Comparison of ENCODE assay signal across 9 cellular contexts in the genomic region with DNA sequence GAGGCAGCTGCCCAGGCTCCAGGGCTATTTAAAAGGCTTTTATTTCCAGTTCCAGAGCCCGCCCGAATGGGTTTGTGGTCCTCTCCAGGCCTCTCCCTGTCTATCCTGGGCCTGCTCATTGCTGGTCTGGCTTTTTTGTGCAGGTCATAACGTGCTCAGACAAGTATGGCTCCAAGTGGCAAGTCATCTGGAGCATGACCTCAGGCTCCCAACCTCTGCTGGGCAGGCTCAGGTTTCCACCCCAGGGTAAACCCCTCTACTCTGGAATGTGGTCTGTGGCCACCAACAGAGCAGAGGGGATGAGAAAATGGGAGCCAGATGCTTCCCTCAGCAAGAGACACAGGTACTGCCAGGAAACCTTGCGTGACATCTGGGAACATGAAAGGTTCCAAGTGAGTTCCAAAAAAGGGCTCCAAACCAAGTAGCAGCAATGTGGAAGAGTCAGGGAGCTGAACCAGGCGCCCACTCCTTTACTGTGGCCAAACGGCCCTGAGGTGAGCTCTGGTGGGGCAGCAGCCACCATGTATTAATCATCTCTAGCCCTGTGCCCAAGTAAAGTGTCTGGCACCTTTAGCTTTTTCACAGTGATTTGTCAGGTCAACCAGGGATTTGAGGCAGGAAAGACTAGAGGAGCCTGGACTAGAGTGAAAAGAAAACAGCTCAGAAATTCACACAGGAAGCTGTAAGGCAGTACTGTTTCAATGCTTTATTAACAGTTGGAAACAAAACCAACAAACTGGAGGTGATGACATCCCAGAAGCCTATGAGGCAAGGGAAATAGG. TPM values are rescaled to one million over a fixed set of nuclear protein-coding genes. Genes with fewer than 3 reads are reported as not detected.
DNase-seq lines count a peak whose midpoint lies in the region; ATAC-seq, FAIRE-seq and TF ChIP-seq lines count a peak whose summit lies in the region.
"Had no signal": no experiment of that assay in that cellular context is flagged by ENCODE, and none has a peak within 500 bp of the region (broad histone marks: within the 10 kb centered on the region; RNA-seq: fewer than 3 reads in every experiment).

No MANE protein-coding gene starts in this region.

- H3K27me3 Mint-ChIP-seq in mesothelial cell of epicardium (ENCODE audit: low read depth): no peaks in the 10 kb centered on the region

- DNase-seq in A673 (ENCODE audit: low spot score) (no peak), bronchial epithelial cell (ENCODE audit: low read depth) (peak; percentile 97), mesothelial cell of epicardium (ENCODE audit: low spot score in 2 of 2, unreplicated experiment in 2 of 2) (no peak), NCI-H2107 (lab: John Stamatoyannopoulos, UW) (no peak)
- DNase-seq in effector CD8-positive, alpha-beta T cell (lab: John Stamatoyannopoulos, UW): no peak

- FAIRE-seq in bronchial epithelial cell (lab: Jason Lieb, UNC): peak; percentile 13

- H3K36me3 Mint-ChIP-seq in mesothelial cell of epicardium: peaks cover 12% of the 10 kb centered on the region

- no TSS peak for BruUV-seq in A673 (replicated peaks; lab: Mats Ljungman, UMichigan)

- H3K9me3 Mint-ChIP-seq in mesothelial cell of epicardium: no peaks in the 10 kb centered on the region
- H3K9me3 Mint-ChIP-seq: dendritic cell treated with granulocyte-macrophage colony-stimulating factor and Interleukin-4, amounts not matched to agents 40 ng/mL and 50 ng/mL, for 4 days had no signal

- POLR2A ChIA-PET in A673 (lab: Charles Lee; ENCODE audit: low non-redundant PET): no interaction called here

- no peak for TF ChIP-seq RAD21 in Ishikawa (IDR thresholded peaks at IDR 0.05; ENCODE audit: low read depth)

- peak overlapping the region; percentile 95 for H3K27ac Mint-ChIP-seq in mesothelial cell of epicardium

- H3K36me3 ChIP-seq in A673 (ENCODE audit: insufficient read depth, low read length, poor library complexity, severe bottlenecking) (peaks cover 32% of the 10 kb centered on the region), bronchial epithelial cell (ENCODE audit: control insufficient read depth, insufficient read depth, low read length) (peaks cover 12% of the 10 kb centered on the region)

- TF ChIP-seq EP300 in Ishikawa (IDR thresholded peaks at IDR 0.05; ENCODE audit: borderline replicate concordance): peak; percentile 44; the same call in 1 of the 2 replicates

- H3K27ac ChIP-seq in A673 (ENCODE audit: low read depth, low read length, poor library complexity, severe bottlenecking): peak overlapping the region; percentile 92

- H3K27me3 ChIP-seq in A673 (replicated peaks; ENCODE audit: insufficient read depth, low read depth, low read length, poor library complexity) (no peaks in the 10 kb centered on the region), bronchial epithelial cell (ENCODE audit: control insufficient read depth, insufficient read depth, low read length) (no peaks in the 10 kb centered on the region)

- intact Hi-C loops in A673 (cut with micrococcal nuclease; ENCODE audit: unreplicated experiment): loop anchor here (5.0 kb wide), 1 partner anchor 37 kb away; the partner anchor contains the start of gene PCDHGC3

- TF ChIP-seq CTCF in A673 (conservative IDR thresholded peaks at IDR 0.05; ENCODE audit: low read depth, low read length): no peak
- no peak for TF ChIP-seq CTCF in bronchial epithelial cell (IDR thresholded peaks at IDR 0.05; ENCODE audit: insufficient read depth, low read length, severe bottlenecking)
- TF ChIP-seq CTCF in mesothelial cell of epicardium (IDR thresholded peaks at IDR 0.05; ENCODE audit: unreplicated experiment): no peak

- H3K4me3 Mint-ChIP-seq in mesothelial cell of epicardium: peak overlapping the region; percentile 79

- no peaks in the 10 kb centered on the region for H3K9me3 ChIP-seq in A673 (ENCODE audit: low read depth, low read length, poor library complexity, severe bottlenecking)

- H3K4me1 Mint-ChIP-seq in mesothelial cell of epicardium: peaks cover 43% of the 10 kb centered on the region

- ATAC-seq in GM18858 (IDR thresholded peaks at IDR 0.05; ENCODE audit: unreplicated experiment): peak; percentile 7
- no peak for ATAC-seq in HG03139 (IDR thresholded peaks at IDR 0.05; ENCODE audit: unreplicated experiment)

- peak overlapping the region; percentile 57 for H3K4me3 ChIP-seq in A673 (ENCODE audit: low read depth, low read length, poor library complexity, severe bottlenecking)
- no peak overlapping the region for H3K4me3 ChIP-seq in bronchial epithelial cell (ENCODE audit: low read depth, low read length)

- CTCF ChIA-PET in A673 (lab: Charles Lee): interaction anchor here (0.5 to 2.2 kb wide), 3 partner anchors 10 to 291 kb away, joined by 4 to 11 read pairs (median 6); partner anchors contain the start of gene PCDHB14

- peaks cover 54% of the 10 kb centered on the region for H3K4me1 ChIP-seq in A673 (ENCODE audit: insufficient read depth, low read length, poor library complexity, severe bottlenecking)

TF ChIP-seq in Ishikawa, 13 proteins besides CTCF, POLR2A, EP300 and RAD21:
- TF ChIP-seq CEBPB (IDR thresholded peaks at IDR 0.05) (no peak), MAX (IDR thresholded peaks at IDR 0.05) (no peak), TCF12 (IDR thresholded peaks at IDR 0.05; ENCODE audit: low read depth) (peak; percentile 85), TAF1 (IDR thresholded peaks at IDR 0.05; ENCODE audit: low read depth) (no peak), CREB1 (IDR thresholded peaks at IDR 0.05; ENCODE audit: low read depth) (no peak), NFIC (IDR thresholded peaks at IDR 0.05) (peak; percentile 26; the same call in 1 of the 2 replicates), FOXM1 (IDR thresholded peaks at IDR 0.05; ENCODE audit: borderline replicate concordance, low read depth) (no peak), TEAD4 (IDR thresholded peaks at IDR 0.05) (peak; percentile 76), EGR1 (IDR thresholded peaks at IDR 0.05) (no peak)
- TF ChIP-seq, protein P1, sequence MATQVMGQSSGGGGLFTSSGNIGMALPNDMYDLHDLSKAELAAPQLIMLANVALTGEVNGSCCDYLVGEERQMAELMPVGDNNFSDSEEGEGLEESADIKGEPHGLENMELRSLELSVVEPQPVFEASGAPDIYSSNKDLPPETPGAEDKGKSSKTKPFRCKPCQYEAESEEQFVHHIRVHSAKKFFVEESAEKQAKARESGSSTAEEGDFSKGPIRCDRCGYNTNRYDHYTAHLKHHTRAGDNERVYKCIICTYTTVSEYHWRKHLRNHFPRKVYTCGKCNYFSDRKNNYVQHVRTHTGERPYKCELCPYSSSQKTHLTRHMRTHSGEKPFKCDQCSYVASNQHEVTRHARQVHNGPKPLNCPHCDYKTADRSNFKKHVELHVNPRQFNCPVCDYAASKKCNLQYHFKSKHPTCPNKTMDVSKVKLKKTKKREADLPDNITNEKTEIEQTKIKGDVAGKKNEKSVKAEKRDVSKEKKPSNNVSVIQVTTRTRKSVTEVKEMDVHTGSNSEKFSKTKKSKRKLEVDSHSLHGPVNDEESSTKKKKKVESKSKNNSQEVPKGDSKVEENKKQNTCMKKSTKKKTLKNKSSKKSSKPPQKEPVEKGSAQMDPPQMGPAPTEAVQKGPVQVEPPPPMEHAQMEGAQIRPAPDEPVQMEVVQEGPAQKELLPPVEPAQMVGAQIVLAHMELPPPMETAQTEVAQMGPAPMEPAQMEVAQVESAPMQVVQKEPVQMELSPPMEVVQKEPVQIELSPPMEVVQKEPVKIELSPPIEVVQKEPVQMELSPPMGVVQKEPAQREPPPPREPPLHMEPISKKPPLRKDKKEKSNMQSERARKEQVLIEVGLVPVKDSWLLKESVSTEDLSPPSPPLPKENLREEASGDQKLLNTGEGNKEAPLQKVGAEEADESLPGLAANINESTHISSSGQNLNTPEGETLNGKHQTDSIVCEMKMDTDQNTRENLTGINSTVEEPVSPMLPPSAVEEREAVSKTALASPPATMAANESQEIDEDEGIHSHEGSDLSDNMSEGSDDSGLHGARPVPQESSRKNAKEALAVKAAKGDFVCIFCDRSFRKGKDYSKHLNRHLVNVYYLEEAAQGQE (IDR thresholded peaks at IDR 0.05; ENCODE audit: low read depth): no peak
- TF ChIP-seq, protein P2, sequence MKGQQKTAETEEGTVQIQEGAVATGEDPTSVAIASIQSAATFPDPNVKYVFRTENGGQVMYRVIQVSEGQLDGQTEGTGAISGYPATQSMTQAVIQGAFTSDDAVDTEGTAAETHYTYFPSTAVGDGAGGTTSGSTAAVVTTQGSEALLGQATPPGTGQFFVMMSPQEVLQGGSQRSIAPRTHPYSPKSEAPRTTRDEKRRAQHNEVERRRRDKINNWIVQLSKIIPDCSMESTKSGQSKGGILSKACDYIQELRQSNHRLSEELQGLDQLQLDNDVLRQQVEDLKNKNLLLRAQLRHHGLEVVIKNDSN (IDR thresholded peaks at IDR 0.05): no peak

RNA-seq across cellular contexts. Expression of gene PCDHGC5, which starts 25.6 kb away (rescaled TPM):
- 3.4 and 3.6 TPM in 2 replicates for total RNA-seq in A673 (2021)
- 0.26 and 0.77 TPM in 2 replicates for total RNA-seq in bronchial epithelial cell
- 2.6 to 3.5 TPM (median 3.5 TPM) in 3 replicates for total RNA-seq in mesothelial cell of epicardium

RNA-seq across cellular contexts. Expression of gene PCDHGC4, which starts 29.7 kb away (rescaled TPM):
- 3.6 and 3.8 TPM in 2 replicates for total RNA-seq in A673 (2021)
- total RNA-seq in bronchial epithelial cell: 0.53 and 0.90 TPM in 2 replicates
- total RNA-seq in mesothelial cell of epicardium: 5.2 to 6.2 TPM (median 5.2 TPM) in 3 replicates

RNA-seq across cellular contexts. Expression of gene PCDHGC3, which starts 38.8 kb away (rescaled TPM):
- 103 and 112 TPM in 2 replicates for total RNA-seq in A673 (2021)
- 9.5 and 17.4 TPM in 2 replicates for total RNA-seq in bronchial epithelial cell
- total RNA-seq in mesothelial cell of epicardium: 80.2 to 82.9 TPM (median 80.6 TPM) in 3 replicates
